In genomic region chr6:168637853-168638252, GRCh38 we compare ENCODE assay signal across 22 cellular contexts.
DNase-seq lines count a peak whose midpoint lies in the region; ATAC-seq and TF ChIP-seq lines count a peak whose summit lies in the region.
"Had no signal": no experiment of that assay in that cellular context is flagged by ENCODE, and none has a peak within 500 bp of the region (broad histone marks: within the 10 kb centered on the region; RNA-seq: fewer than 3 reads in every experiment).

No MANE protein-coding gene starts in this region.

- H3K4me3 Mint-ChIP-seq in nephron progenitor cell, result no peak overlapping the region
- H3K4me3 Mint-ChIP-seq: CD8-positive, alpha-beta memory T cell; H9; IgD-negative memory B cell had no signal

- H3K9me3 Mint-ChIP-seq in nephron progenitor cell, result peaks cover 9% of the 10 kb centered on the region

- peak overlapping the region; percentile 7 for H3K27ac Mint-ChIP-seq in nephron progenitor cell
- H3K27ac Mint-ChIP-seq: CD8-positive, alpha-beta memory T cell; IgD-negative memory B cell had no signal

- peak overlapping the region; percentile 6 for H3K27ac ChIP-seq in epithelial cell of prostate

- ATAC-seq in GM18517 (IDR thresholded peaks at IDR 0.05; ENCODE audit: unreplicated experiment) (no peak), GM21529 (IDR thresholded peaks at IDR 0.05; ENCODE audit: unreplicated experiment) (no peak), HG02884 (IDR thresholded peaks at IDR 0.05; ENCODE audit: unreplicated experiment) (no peak)

- H3K4me1 Mint-ChIP-seq in nephron progenitor cell, result peaks cover 72% of the 10 kb centered on the region
- H3K4me1 Mint-ChIP-seq: CD8-positive, alpha-beta memory T cell; IgD-negative memory B cell had no signal

- TF ChIP-seq CTCF in nephron progenitor cell (IDR thresholded peaks at IDR 0.05), result no peak

- H3K36me3 Mint-ChIP-seq in nephron progenitor cell (ENCODE audit: low read depth), result peaks cover 6% of the 10 kb centered on the region
- H3K36me3 Mint-ChIP-seq: CD8-positive, alpha-beta memory T cell; IgD-negative memory B cell had no signal

- peak; percentile 78 for DNase-seq in NCI-H748 (lab: John Stamatoyannopoulos, UW; ENCODE audit: unreplicated experiment)
- DNase-seq in epithelial cell of prostate (ENCODE audit: low read depth, low spot score), result no peak
- no peak for DNase-seq in nephron progenitor cell
- no peak for DNase-seq in NCI-H2227 (lab: John Stamatoyannopoulos, UW; ENCODE audit: unreplicated experiment)
- DNase-seq: ACHN; C1 segment of cervical spinal cord; CD8-positive, alpha-beta memory T cell; DMS79; H9; Kasumi-1; NCI-H1092 treated with DMSO at 0.1 percent for 48 hours; NCI-H146; NCI-H2029 treated with DMSO at 0.1 percent for 48 hours; NCI-H2171 treated with DMSO at 0.1 percent for 48 hours; NCI-H446 treated with DMSO at 0.1 percent for 48 hours; NCI-H774; OCI-M1; SIG-M5 had no signal

- H3K27me3 Mint-ChIP-seq in nephron progenitor cell (ENCODE audit: low read depth, poor library complexity), result no peaks in the 10 kb centered on the region
